In genomic region chr11:5364214-5364613, GRCh38 we compare ENCODE assay signal across 1 cellular context.
TF ChIP-seq lines count a peak whose summit lies in the region.

No MANE protein-coding gene starts in this region.

TF ChIP-seq in endothelial cell of umbilical vein, 7 proteins besides CTCF, POLR2A, EP300 and RAD21:
- TF ChIP-seq FOS (IDR thresholded peaks at IDR 0.05; ENCODE audit: borderline replicate concordance, insufficient read depth, low read length), result peak; percentile 82
- no peak for TF ChIP-seq MYC (IDR thresholded peaks at IDR 0.05; ENCODE audit: low read depth, low read length)
- no peak for TF ChIP-seq MAX (IDR thresholded peaks at IDR 0.05; ENCODE audit: insufficient read depth, insufficient read length)
- peak; percentile 65 for TF ChIP-seq JUN (IDR thresholded peaks at IDR 0.05; ENCODE audit: borderline replicate concordance, insufficient read depth, insufficient read length, low read depth)
- TF ChIP-seq POLR2AphosphoS5 (IDR thresholded peaks at IDR 0.05; ENCODE audit: insufficient read depth, low read depth, low read length), result peak; percentile 60
- peak; percentile 70 for TF ChIP-seq GATA2 (IDR thresholded peaks at IDR 0.05; ENCODE audit: insufficient read depth, insufficient read length, low read depth, low read length)
- no peak for TF ChIP-seq EZH2 (IDR thresholded peaks at IDR 0.05; ENCODE audit: borderline replicate concordance, low read depth, low read length, severe bottlenecking)
